8 cellular contexts compared by ENCODE assay signal in genomic region chr1:37602750-37603694, GRCh38. TPM values are rescaled to one million over a fixed set of nuclear protein-coding genes. Genes with fewer than 3 reads are reported as not detected.
A peak's percentile ranks its signal among the peaks of the same experiment; 100 is the strongest.
DNase-seq lines count a peak whose midpoint lies in the region; ATAC-seq and TF ChIP-seq lines count a peak whose summit lies in the region.

No MANE protein-coding gene starts in this region.

- POLR2A ChIA-PET in CD4-positive, alpha-beta T cell (lab: Charles Lee) = interaction anchor here (0.5 to 2.1 kb wide), 4 partner anchors 79 to 147 kb away, joined by 3 to 6 read pairs (median 3); a partner anchor contains a TSS

- DNase-seq in CD4-positive, alpha-beta T cell = peak in 8 of 10 experiments; percentile 6 to 27 (median 15)
- DNase-seq in H7 (peak; percentile 87), NCI-H774 (lab: John Stamatoyannopoulos, UW) (peak; percentile 27), activated T-cell treated with anti-CD3 and anti-CD28 coated beads for 48 hours (ENCODE audit: low read depth) (peak; percentile 12), foreskin fibroblast (peak in 1 of 2 donors; percentile 54), renal cortical epithelial cell (ENCODE audit: low read depth) (peak; percentile 19), middle frontal gyrus (ENCODE audit: extremely low spot score, low spot score) (no peak)

- H3K9me3 Mint-ChIP-seq in CD4-positive, alpha-beta T cell = no peaks in the 10 kb centered on the region

- peak; percentile 87 for TF ChIP-seq CTCF in CD4-positive, alpha-beta T cell (IDR thresholded peaks at IDR 0.05)
- TF ChIP-seq CTCF in foreskin fibroblast (IDR thresholded peaks at IDR 0.05; ENCODE audit: low read depth, low read length) = peak; percentile 77

- no peaks in the 10 kb centered on the region for H3K36me3 Mint-ChIP-seq in CD4-positive, alpha-beta T cell (ENCODE audit: low read depth)

- no peaks in the 10 kb centered on the region for H3K9me3 ChIP-seq in CD4-positive, alpha-beta T cell (ENCODE audit: control insufficient read depth, low read length)

- no peak overlapping the region for H3K27ac Mint-ChIP-seq in CD4-positive, alpha-beta T cell

- peak; percentile 74 for ATAC-seq in CD4-positive, alpha-beta T cell (ENCODE audit: poor library complexity)
- no peak for ATAC-seq in HG02588 (IDR thresholded peaks at IDR 0.05; ENCODE audit: unreplicated experiment)

- H3K4me3 ChIP-seq in H7 (ENCODE audit: insufficient read depth, low read depth, low read length) (no peak overlapping the region), foreskin fibroblast (ENCODE audit: low read depth in 1 of 2, low read length in 2 of 2) (no peak overlapping the region)

- peaks cover 11% of the 10 kb centered on the region for H3K27me3 Mint-ChIP-seq in CD4-positive, alpha-beta T cell

- H3K4me3 Mint-ChIP-seq in CD4-positive, alpha-beta T cell = no peak overlapping the region

- H3K27ac ChIP-seq in CD4-positive, alpha-beta T cell (ENCODE audit: low read depth, low read length) = no peak overlapping the region

- CTCF ChIA-PET in CD4-positive, alpha-beta T cell (lab: Charles Lee) = interaction anchor here (0.5 to 3.1 kb wide), 14 partner anchors 9 to 1232 kb away, joined by 3 to 54 read pairs (median 3); partner anchors contain the start of gene CDCA8

- intact Hi-C loops in CD4-positive, alpha-beta T cell (cut with DNase I, micrococcal nuclease) = loop anchor here (1.0 to 5.0 kb wide), 3 partner anchors 79 to 1234 kb away; no protein-coding TSS in a partner anchor

- no peaks in the 10 kb centered on the region for H3K27me3 ChIP-seq in CD4-positive, alpha-beta T cell (ENCODE audit: control insufficient read depth, insufficient read depth, low read length)
- H3K27me3 ChIP-seq in H7 (ENCODE audit: control insufficient read depth, insufficient read depth, low read length) = peaks cover 6% of the 10 kb centered on the region; the same call in 1 of the 2 replicates

- no peaks in the 10 kb centered on the region for H3K36me3 ChIP-seq in H7 (replicated peaks; ENCODE audit: control insufficient read depth, insufficient read depth, low read length)

- H3K4me1 Mint-ChIP-seq in CD4-positive, alpha-beta T cell (ENCODE audit: low read depth) = no peaks in the 10 kb centered on the region

RNA-seq across cellular contexts. Expression of gene GNL2, which starts 7.3 kb away (rescaled TPM):
- total RNA-seq in CD4-positive, alpha-beta T cell = 10 to 100 TPM; 43.4 to 44.5 TPM
- total RNA-seq in H7 (2014; rRNA removed; shearing (Covaris generic)) = 170 and 197 TPM in 2 replicates
- 49.6 and 72.1 TPM in 2 replicates for total RNA-seq in renal cortical epithelial cell

RNA-seq across cellular contexts. Expression of gene RSPO1, which starts 31.7 kb away (rescaled TPM):
- not detected for total RNA-seq in CD4-positive, alpha-beta T cell
- 0.14 TPM in 1 of 2 replicates, not detected in the other for total RNA-seq in H7 (2014; rRNA removed; shearing (Covaris generic))
- total RNA-seq in renal cortical epithelial cell = not detected in 2 replicates

RNA-seq across cellular contexts. Expression of gene DNALI1, which starts 46.3 kb away (rescaled TPM):
- total RNA-seq in CD4-positive, alpha-beta T cell = not detected
- total RNA-seq in H7 (2014; rRNA removed; shearing (Covaris generic)) = 3.3 and 4.0 TPM in 2 replicates
- total RNA-seq in renal cortical epithelial cell = 3.0 and 11.0 TPM in 2 replicates

RNA-seq across cellular contexts. Expression of gene SNIP1, which starts 48.9 kb away (rescaled TPM):
- 10 to 100 TPM; 57.9 to 64.7 TPM for total RNA-seq in CD4-positive, alpha-beta T cell
- 18.5 and 19.8 TPM in 2 replicates for total RNA-seq in H7 (2014; rRNA removed; shearing (Covaris generic))
- total RNA-seq in renal cortical epithelial cell = 14.1 and 19.4 TPM in 2 replicates
